Comparison of ENCODE assay signal across 1 cellular context in genomic region chr2:234679766-234680687, GRCh38.
TF ChIP-seq lines count a peak whose summit lies in the region.

No MANE protein-coding gene starts in this region.

TF ChIP-seq in HepG2, 621 proteins besides CTCF, POLR2A, EP300 and RAD21 (continued from another document and continues in another):
- TF ChIP-seq HMGXB4 (CRISPR knock-in tag; IDR thresholded peaks at IDR 0.05; ENCODE audit: borderline replicate concordance in 1 of 2, low read depth in 1 of 2) (peak in 1 of 2 experiments; percentile 35; a peak in 1 of 4 replicates), JUND (CRISPR knock-in tag; IDR thresholded peaks at IDR 0.05) (peak; percentile 97), ZMAT3 (CRISPR knock-in tag; conservative IDR thresholded peaks at IDR 0.05) (peak; percentile 53), KAT8 (CRISPR knock-in tag; IDR thresholded peaks at IDR 0.05) (peak; percentile 78), ZNF496 (CRISPR knock-in tag; IDR thresholded peaks at IDR 0.05; ENCODE audit: insufficient replicate concordance) (no peak), PREB (CRISPR knock-in tag; IDR thresholded peaks at IDR 0.05) (no peak), ZFP82 (CRISPR knock-in tag; IDR thresholded peaks at IDR 0.05; ENCODE audit: borderline replicate concordance) (0 out of 2 replicates have a peak, but pooled peaks have one; percentile 25), CHD4 (IDR thresholded peaks at IDR 0.05; ENCODE audit: borderline replicate concordance, low read length) (no peak), TCF7L2 (IDR thresholded peaks at IDR 0.05; ENCODE audit: low read depth, low read length) (peak; percentile 35; the same call in 1 of the 2 replicates), ZNF33B (CRISPR knock-in tag; IDR thresholded peaks at IDR 0.05) (no peak), ZNF367 (CRISPR knock-in tag; IDR thresholded peaks at IDR 0.05; ENCODE audit: borderline replicate concordance) (no peak), SP4 (CRISPR knock-in tag; IDR thresholded peaks at IDR 0.05) (peak; percentile 70; the same call in 1 of the 2 replicates), FOSL2 (CRISPR knock-in tag; IDR thresholded peaks at IDR 0.05) (peak; percentile 100), KLF16 (CRISPR knock-in tag; IDR thresholded peaks at IDR 0.05) (peak in 1 of 2 experiments; percentile 87; a peak in 2 of 4 replicates), REPIN1 (CRISPR knock-in tag; IDR thresholded peaks at IDR 0.05; ENCODE audit: borderline replicate concordance, low read depth) (peak; percentile 77), ZNF788 (CRISPR knock-in tag; IDR thresholded peaks at IDR 0.05; ENCODE audit: borderline replicate concordance) (peak; percentile 88), SRF (IDR thresholded peaks at IDR 0.05; ENCODE audit: low read depth, low read length) (no peak), NR2C2 (CRISPR knock-in tag; IDR thresholded peaks at IDR 0.05; ENCODE audit: borderline replicate concordance) (peak; percentile 83), KLF11 (CRISPR knock-in tag; IDR thresholded peaks at IDR 0.05) (peak; percentile 59; the same call in 1 of the 2 replicates), ZNF276 (CRISPR knock-in tag; IDR thresholded peaks at IDR 0.05; ENCODE audit: low read depth) (0 out of 2 replicates have a peak, but pooled peaks have one; percentile 49), TGIF2 (CRISPR knock-in tag; IDR thresholded peaks at IDR 0.05) (peak; percentile 20), NAIF1 (CRISPR knock-in tag; IDR thresholded peaks at IDR 0.05; ENCODE audit: borderline replicate concordance) (peak; percentile 77), SOX5 (CRISPR knock-in tag; IDR thresholded peaks at IDR 0.05; ENCODE audit: borderline replicate concordance) (peak; percentile 91), RBM39 (IDR thresholded peaks at IDR 0.05; ENCODE audit: low read depth, low read length, poor library complexity, severe bottlenecking) (no peak), ZGPAT (CRISPR knock-in tag; IDR thresholded peaks at IDR 0.05) (peak; percentile 98), ZNF660 (CRISPR knock-in tag; IDR thresholded peaks at IDR 0.05; ENCODE audit: borderline replicate concordance, low read depth) (no peak), SP1 (IDR thresholded peaks at IDR 0.05) (no peak), SP1 (CRISPR knock-in tag; IDR thresholded peaks at IDR 0.05) (no peak)
- TF ChIP-seq, protein P1, sequence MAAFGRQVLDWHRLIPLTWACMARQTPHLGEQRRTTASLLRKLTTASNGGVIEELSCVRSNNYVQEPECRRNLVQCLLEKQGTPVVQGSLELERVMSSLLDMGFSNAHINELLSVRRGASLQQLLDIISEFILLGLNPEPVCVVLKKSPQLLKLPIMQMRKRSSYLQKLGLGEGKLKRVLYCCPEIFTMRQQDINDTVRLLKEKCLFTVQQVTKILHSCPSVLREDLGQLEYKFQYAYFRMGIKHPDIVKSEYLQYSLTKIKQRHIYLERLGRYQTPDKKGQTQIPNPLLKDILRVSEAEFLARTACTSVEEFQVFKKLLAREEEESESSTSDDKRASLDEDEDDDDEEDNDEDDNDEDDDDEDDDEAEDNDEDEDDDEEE (CRISPR knock-in tag; IDR thresholded peaks at IDR 0.05) = peak; percentile 82; the same call in 1 of the 2 replicates
- TF ChIP-seq, protein P2, sequence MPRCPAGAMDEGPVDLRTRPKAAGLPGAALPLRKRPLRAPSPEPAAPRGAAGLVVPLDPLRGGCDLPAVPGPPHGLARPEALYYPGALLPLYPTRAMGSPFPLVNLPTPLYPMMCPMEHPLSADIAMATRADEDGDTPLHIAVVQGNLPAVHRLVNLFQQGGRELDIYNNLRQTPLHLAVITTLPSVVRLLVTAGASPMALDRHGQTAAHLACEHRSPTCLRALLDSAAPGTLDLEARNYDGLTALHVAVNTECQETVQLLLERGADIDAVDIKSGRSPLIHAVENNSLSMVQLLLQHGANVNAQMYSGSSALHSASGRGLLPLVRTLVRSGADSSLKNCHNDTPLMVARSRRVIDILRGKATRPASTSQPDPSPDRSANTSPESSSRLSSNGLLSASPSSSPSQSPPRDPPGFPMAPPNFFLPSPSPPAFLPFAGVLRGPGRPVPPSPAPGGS (CRISPR knock-in tag; IDR thresholded peaks at IDR 0.05) = peak; percentile 93; the same call in 1 of the 2 replicates
- TF ChIP-seq, protein P3, sequence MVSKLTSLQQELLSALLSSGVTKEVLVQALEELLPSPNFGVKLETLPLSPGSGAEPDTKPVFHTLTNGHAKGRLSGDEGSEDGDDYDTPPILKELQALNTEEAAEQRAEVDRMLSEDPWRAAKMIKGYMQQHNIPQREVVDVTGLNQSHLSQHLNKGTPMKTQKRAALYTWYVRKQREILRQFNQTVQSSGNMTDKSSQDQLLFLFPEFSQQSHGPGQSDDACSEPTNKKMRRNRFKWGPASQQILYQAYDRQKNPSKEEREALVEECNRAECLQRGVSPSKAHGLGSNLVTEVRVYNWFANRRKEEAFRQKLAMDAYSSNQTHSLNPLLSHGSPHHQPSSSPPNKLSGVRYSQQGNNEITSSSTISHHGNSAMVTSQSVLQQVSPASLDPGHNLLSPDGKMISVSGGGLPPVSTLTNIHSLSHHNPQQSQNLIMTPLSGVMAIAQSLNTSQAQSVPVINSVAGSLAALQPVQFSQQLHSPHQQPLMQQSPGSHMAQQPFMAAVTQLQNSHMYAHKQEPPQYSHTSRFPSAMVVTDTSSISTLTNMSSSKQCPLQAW (CRISPR knock-in tag; IDR thresholded peaks at IDR 0.05) = peak; percentile 89; the same call in 1 of the 2 replicates
- TF ChIP-seq, protein P4, sequence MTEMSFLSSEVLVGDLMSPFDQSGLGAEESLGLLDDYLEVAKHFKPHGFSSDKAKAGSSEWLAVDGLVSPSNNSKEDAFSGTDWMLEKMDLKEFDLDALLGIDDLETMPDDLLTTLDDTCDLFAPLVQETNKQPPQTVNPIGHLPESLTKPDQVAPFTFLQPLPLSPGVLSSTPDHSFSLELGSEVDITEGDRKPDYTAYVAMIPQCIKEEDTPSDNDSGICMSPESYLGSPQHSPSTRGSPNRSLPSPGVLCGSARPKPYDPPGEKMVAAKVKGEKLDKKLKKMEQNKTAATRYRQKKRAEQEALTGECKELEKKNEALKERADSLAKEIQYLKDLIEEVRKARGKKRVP (CRISPR knock-in tag; IDR thresholded peaks at IDR 0.05) = peak in 1 of 2 experiments; percentile 62; a peak in 1 of 4 replicates
- TF ChIP-seq, protein P5, sequence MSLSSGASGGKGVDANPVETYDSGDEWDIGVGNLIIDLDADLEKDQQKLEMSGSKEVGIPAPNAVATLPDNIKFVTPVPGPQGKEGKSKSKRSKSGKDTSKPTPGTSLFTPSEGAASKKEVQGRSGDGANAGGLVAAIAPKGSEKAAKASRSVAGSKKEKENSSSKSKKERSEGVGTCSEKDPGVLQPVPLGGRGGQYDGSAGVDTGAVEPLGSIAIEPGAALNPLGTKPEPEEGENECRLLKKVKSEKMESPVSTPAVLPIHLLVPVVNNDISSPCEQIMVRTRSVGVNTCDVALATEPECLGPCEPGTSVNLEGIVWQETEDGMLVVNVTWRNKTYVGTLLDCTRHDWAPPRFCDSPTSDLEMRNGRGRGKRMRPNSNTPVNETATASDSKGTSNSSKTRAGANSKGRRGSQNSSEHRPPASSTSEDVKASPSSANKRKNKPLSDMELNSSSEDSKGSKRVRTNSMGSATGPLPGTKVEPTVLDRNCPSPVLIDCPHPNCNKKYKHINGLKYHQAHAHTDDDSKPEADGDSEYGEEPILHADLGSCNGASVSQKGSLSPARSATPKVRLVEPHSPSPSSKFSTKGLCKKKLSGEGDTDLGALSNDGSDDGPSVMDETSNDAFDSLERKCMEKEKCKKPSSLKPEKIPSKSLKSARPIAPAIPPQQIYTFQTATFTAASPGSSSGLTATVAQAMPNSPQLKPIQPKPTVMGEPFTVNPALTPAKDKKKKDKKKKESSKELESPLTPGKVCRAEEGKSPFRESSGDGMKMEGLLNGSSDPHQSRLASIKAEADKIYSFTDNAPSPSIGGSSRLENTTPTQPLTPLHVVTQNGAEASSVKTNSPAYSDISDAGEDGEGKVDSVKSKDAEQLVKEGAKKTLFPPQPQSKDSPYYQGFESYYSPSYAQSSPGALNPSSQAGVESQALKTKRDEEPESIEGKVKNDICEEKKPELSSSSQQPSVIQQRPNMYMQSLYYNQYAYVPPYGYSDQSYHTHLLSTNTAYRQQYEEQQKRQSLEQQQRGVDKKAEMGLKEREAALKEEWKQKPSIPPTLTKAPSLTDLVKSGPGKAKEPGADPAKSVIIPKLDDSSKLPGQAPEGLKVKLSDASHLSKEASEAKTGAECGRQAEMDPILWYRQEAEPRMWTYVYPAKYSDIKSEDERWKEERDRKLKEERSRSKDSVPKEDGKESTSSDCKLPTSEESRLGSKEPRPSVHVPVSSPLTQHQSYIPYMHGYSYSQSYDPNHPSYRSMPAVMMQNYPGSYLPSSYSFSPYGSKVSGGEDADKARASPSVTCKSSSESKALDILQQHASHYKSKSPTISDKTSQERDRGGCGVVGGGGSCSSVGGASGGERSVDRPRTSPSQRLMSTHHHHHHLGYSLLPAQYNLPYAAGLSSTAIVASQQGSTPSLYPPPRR (CRISPR knock-in tag; IDR thresholded peaks at IDR 0.05; ENCODE audit: borderline replicate concordance) = peak; percentile 92
- TF ChIP-seq, protein P6, sequence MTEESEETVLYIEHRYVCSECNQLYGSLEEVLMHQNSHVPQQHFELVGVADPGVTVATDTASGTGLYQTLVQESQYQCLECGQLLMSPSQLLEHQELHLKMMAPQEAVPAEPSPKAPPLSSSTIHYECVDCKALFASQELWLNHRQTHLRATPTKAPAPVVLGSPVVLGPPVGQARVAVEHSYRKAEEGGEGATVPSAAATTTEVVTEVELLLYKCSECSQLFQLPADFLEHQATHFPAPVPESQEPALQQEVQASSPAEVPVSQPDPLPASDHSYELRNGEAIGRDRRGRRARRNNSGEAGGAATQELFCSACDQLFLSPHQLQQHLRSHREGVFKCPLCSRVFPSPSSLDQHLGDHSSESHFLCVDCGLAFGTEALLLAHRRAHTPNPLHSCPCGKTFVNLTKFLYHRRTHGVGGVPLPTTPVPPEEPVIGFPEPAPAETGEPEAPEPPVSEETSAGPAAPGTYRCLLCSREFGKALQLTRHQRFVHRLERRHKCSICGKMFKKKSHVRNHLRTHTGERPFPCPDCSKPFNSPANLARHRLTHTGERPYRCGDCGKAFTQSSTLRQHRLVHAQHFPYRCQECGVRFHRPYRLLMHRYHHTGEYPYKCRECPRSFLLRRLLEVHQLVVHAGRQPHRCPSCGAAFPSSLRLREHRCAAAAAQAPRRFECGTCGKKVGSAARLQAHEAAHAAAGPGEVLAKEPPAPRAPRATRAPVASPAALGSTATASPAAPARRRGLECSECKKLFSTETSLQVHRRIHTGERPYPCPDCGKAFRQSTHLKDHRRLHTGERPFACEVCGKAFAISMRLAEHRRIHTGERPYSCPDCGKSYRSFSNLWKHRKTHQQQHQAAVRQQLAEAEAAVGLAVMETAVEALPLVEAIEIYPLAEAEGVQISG (CRISPR knock-in tag; IDR thresholded peaks at IDR 0.05) = peak; percentile 68
- TF ChIP-seq, protein P7, sequence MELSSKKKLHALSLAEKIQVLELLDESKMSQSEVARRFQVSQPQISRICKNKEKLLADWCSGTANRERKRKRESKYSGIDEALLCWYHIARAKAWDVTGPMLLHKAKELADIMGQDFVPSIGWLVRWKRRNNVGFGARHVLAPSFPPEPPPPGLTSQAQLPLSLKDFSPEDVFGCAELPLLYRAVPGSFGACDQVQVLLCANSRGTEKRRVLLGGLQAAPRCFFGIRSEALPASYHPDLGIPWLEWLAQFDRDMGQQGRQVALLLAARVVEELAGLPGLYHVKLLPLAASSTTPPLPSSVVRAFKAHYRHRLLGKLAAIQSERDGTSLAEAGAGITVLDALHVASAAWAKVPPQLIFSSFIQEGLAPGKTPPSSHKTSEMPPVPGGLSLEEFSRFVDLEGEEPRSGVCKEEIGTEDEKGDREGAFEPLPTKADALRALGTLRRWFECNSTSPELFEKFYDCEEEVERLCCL (CRISPR knock-in tag; IDR thresholded peaks at IDR 0.05; ENCODE audit: borderline replicate concordance) = no peak
